22 cellular contexts compared by ENCODE assay signal in genomic region chr6:165702669-165703068, GRCh38. TPM values are rescaled to one million over a fixed set of nuclear protein-coding genes. Genes with fewer than 3 reads are reported as not detected.
DNase-seq lines count a peak whose midpoint lies in the region; ATAC-seq and TF ChIP-seq lines count a peak whose summit lies in the region.
"Had no signal": no experiment of that assay in that cellular context is flagged by ENCODE, and none has a peak within 500 bp of the region (broad histone marks: within the 10 kb centered on the region; RNA-seq: fewer than 3 reads in every experiment).

No MANE protein-coding gene starts in this region.

- H3K9ac ChIP-seq in mesenchymal stem cell (ENCODE audit: low read length) (no peak overlapping the region), smooth muscle cell (ENCODE audit: low read depth) (no peak overlapping the region)
- H3K9ac ChIP-seq: BLaER1 treated with 17β-estradiol and CSF1 and Interleukin-3, amounts not matched to agents 10 nM and 100 nM had no signal

- H3K4me3 Mint-ChIP-seq in stimulated activated naive CD8-positive, alpha-beta T cell treated with anti-CD3 and anti-CD28 coated beads, Interleukin-15, amount 100 ng/mL, for 72 hours, result no peak overlapping the region
- H3K4me3 Mint-ChIP-seq: CD8-positive, alpha-beta memory T cell; HFFc6; IgD-negative memory B cell had no signal

- H3K27me3 ChIP-seq in mesenchymal stem cell (ENCODE audit: control insufficient read depth in 1 of 2, insufficient read depth in 1 of 2, low read length in 2 of 2) (peaks cover 0 to 13% of the 10 kb centered on the region in 2 experiments), smooth muscle cell (ENCODE audit: low read depth) (no peaks in the 10 kb centered on the region)
- H3K27me3 ChIP-seq: BLaER1 treated with 17β-estradiol and CSF1 and Interleukin-3, amounts not matched to agents 10 nM and 100 nM had no signal

- H3K18ac ChIP-seq in mesenchymal stem cell (ENCODE audit: low read depth in 1 of 2, low read length in 2 of 2), result no peak overlapping the region

- no peak overlapping the region for H3K23ac ChIP-seq in mesenchymal stem cell (ENCODE audit: low read length in 2 of 2)

- no peak overlapping the region for H2BK15ac ChIP-seq in mesenchymal stem cell (ENCODE audit: low read depth, poor library complexity, severe bottlenecking)

- ATAC-seq in stimulated activated naive CD8-positive, alpha-beta T cell treated with anti-CD3 and anti-CD28 coated beads, Interleukin-15, amount 100 ng/mL, for 72 hours, result peak; percentile 11
- ATAC-seq in stimulated activated naive CD8-positive, alpha-beta T cell treated with anti-CD3 and anti-CD28 coated beads, Interleukin-15, Interleukin-2, amounts not matched to agents 100 U/mL and 50 U/mL, for 24 hours, result no peak
- ATAC-seq in HG02884 (IDR thresholded peaks at IDR 0.05; ENCODE audit: unreplicated experiment) (no peak), HG02981 (IDR thresholded peaks at IDR 0.05; ENCODE audit: unreplicated experiment) (no peak)
- ATAC-seq: HCT116 had no signal

- no peak for DNase-seq in stimulated activated naive CD8-positive, alpha-beta T cell treated with anti-CD3 and anti-CD28 coated beads, Interleukin-15, amount 100 ng/mL, for 72 hours
- no peak for DNase-seq in stimulated activated naive CD8-positive, alpha-beta T cell treated with anti-CD3 and anti-CD28 coated beads, Interleukin-15, Interleukin-2, amounts not matched to agents 100 U/mL and 50 U/mL, for 24 hours
- DNase-seq in SK-N-DZ (ENCODE audit: low spot score) (peak; percentile 19), mesenchymal stem cell (no peak), G401 (ENCODE audit: low spot score) (no peak), smooth muscle cell (lab: John Stamatoyannopoulos, UW; ENCODE audit: unreplicated experiment) (no peak)
- DNase-seq: 8988T; CD8-positive, alpha-beta memory T cell; COR-L47; DMS153; DMS79; GF-D8; GOT3; H7; HFFc6; KBM-7 had no signal

- no peak overlapping the region for H2BK120ac ChIP-seq in mesenchymal stem cell (ENCODE audit: low read depth, low read length)

- no peak overlapping the region for H4K91ac ChIP-seq in mesenchymal stem cell (ENCODE audit: low read length)

- H3K79me1 ChIP-seq in mesenchymal stem cell (replicated peaks; ENCODE audit: low read length, poor library complexity, severe bottlenecking), result no peaks in the 10 kb centered on the region

- H4K20me1 ChIP-seq in smooth muscle cell (ENCODE audit: low read depth), result no peaks in the 10 kb centered on the region
- H4K20me1 ChIP-seq: BLaER1 treated with 17β-estradiol and CSF1 and Interleukin-3, amounts not matched to agents 10 nM and 100 nM had no signal

- no peaks in the 10 kb centered on the region for H3K79me2 ChIP-seq in smooth muscle cell (ENCODE audit: low read depth)

- no peaks in the 10 kb centered on the region for H3K4me1 Mint-ChIP-seq in stimulated activated naive CD8-positive, alpha-beta T cell treated with anti-CD3 and anti-CD28 coated beads, Interleukin-15, amount 100 ng/mL, for 72 hours
- H3K4me1 Mint-ChIP-seq: CD8-positive, alpha-beta memory T cell; IgD-negative memory B cell had no signal

- H3K4me2 ChIP-seq in mesenchymal stem cell (ENCODE audit: low read length, poor library complexity, severe bottlenecking) (no peak overlapping the region), smooth muscle cell (no peak overlapping the region)
- H3K4me2 ChIP-seq: BLaER1 treated with 17β-estradiol and CSF1 and Interleukin-3, amounts not matched to agents 10 nM and 100 nM had no signal

- H3K36me3 ChIP-seq in mesenchymal stem cell (ENCODE audit: control insufficient read depth in 1 of 2, insufficient read depth in 2 of 2, low read depth in 1 of 2, low read length in 2 of 2), result no peaks in the 10 kb centered on the region
- no peaks in the 10 kb centered on the region for H3K36me3 ChIP-seq in smooth muscle cell (ENCODE audit: low read depth)
- H3K36me3 ChIP-seq: BLaER1 treated with 17β-estradiol and CSF1 and Interleukin-3, amounts not matched to agents 10 nM and 100 nM had no signal

- peaks cover 0 to 4% of the 10 kb centered on the region in 2 donors for H3K9me3 Mint-ChIP-seq in stimulated activated naive CD8-positive, alpha-beta T cell treated with anti-CD3 and anti-CD28 coated beads, Interleukin-15, amount 100 ng/mL, for 72 hours

- in situ Hi-C loops in G401 (cut with HindIII; ENCODE audit: low sequenced_read_pairs), result no loop called here

- H3K27ac Mint-ChIP-seq in stimulated activated naive CD8-positive, alpha-beta T cell treated with anti-CD3 and anti-CD28 coated beads, Interleukin-15, amount 100 ng/mL, for 72 hours, result no peak overlapping the region
- H3K27ac Mint-ChIP-seq: CD8-positive, alpha-beta memory T cell; HFFc6; IgD-negative memory B cell had no signal

- H3K14ac ChIP-seq in mesenchymal stem cell (ENCODE audit: low read length in 2 of 2), result no peak overlapping the region

- no peaks in the 10 kb centered on the region for H3F3A ChIP-seq in smooth muscle cell (ENCODE audit: low read depth)

- no peak overlapping the region for H2BK5ac ChIP-seq in mesenchymal stem cell (ENCODE audit: low read depth, low read length, poor library complexity, severe bottlenecking)

- no peak overlapping the region for H4K8ac ChIP-seq in mesenchymal stem cell (ENCODE audit: low read length)

- H3K27me3 Mint-ChIP-seq in stimulated activated naive CD8-positive, alpha-beta T cell treated with anti-CD3 and anti-CD28 coated beads, Interleukin-15, amount 100 ng/mL, for 72 hours, result no peaks in the 10 kb centered on the region
- H3K27me3 Mint-ChIP-seq: IgD-negative memory B cell had no signal

- TF ChIP-seq CTCF in smooth muscle cell (IDR thresholded peaks at IDR 0.05; ENCODE audit: borderline replicate concordance, insufficient read depth, poor library complexity, severe bottlenecking), result no peak

- no peak overlapping the region for H2BK12ac ChIP-seq in mesenchymal stem cell (ENCODE audit: low read length in 2 of 2)

- 80% methylated on average over 10 of the region's 10 CpGs for WGBS in mesenchymal stem cell
- 80% methylated on average over 10 of the region's 10 CpGs for WGBS in smooth muscle cell (ENCODE audit: low lambda C conversion rate)

- H2AFZ ChIP-seq in mesenchymal stem cell (ENCODE audit: low read depth, low read length) (no peak overlapping the region), smooth muscle cell (ENCODE audit: low read depth) (no peak overlapping the region)

- no peak overlapping the region for H2AK5ac ChIP-seq in mesenchymal stem cell (ENCODE audit: low read length, severe bottlenecking)

- peak overlapping the region; percentile 63 for H3K27ac ChIP-seq in mesenchymal stem cell (ENCODE audit: low read length, poor library complexity, severe bottlenecking)
- H3K27ac ChIP-seq in smooth muscle cell (ENCODE audit: low read depth), result no peak overlapping the region
- H3K27ac ChIP-seq: BLaER1 treated with 17β-estradiol and CSF1 and Interleukin-3, amounts not matched to agents 10 nM and 100 nM; HL-60 had no signal

- H3K4me3 ChIP-seq in mesenchymal stem cell (ENCODE audit: insufficient read depth in 1 of 2, low read depth in 1 of 2, low read length in 2 of 2) (no peak overlapping the region), smooth muscle cell (no peak overlapping the region)
- H3K4me3 ChIP-seq: BLaER1 treated with 17β-estradiol and CSF1 and Interleukin-3, amounts not matched to agents 10 nM and 100 nM had no signal

- no peak overlapping the region for H3K4ac ChIP-seq in mesenchymal stem cell (ENCODE audit: low read depth in 1 of 2, low read length in 2 of 2)

- H3K4me1 ChIP-seq in mesenchymal stem cell (ENCODE audit: control insufficient read depth, insufficient read depth, low read depth, low read length), result peaks cover 17% of the 10 kb centered on the region
- H3K4me1 ChIP-seq in smooth muscle cell (ENCODE audit: low read depth), result no peaks in the 10 kb centered on the region
- H3K4me1 ChIP-seq: BLaER1 treated with 17β-estradiol and CSF1 and Interleukin-3, amounts not matched to agents 10 nM and 100 nM had no signal

- H3K9me3 ChIP-seq in mesenchymal stem cell (ENCODE audit: control insufficient read depth, low read length) (peaks cover 3% of the 10 kb centered on the region), smooth muscle cell (replicated peaks; ENCODE audit: low read depth) (no peaks in the 10 kb centered on the region)

RNA-seq across cellular contexts. Expression of gene PDE10A, which starts 39.6 kb away (rescaled TPM):
- polyA plus RNA-seq in SK-N-DZ (2014; cell fraction: cytosol; rRNA removed), result 8.2 and 10.4 TPM in 2 replicates
- polyA plus RNA-seq in SK-N-DZ (2014; cell fraction: nucleus; rRNA removed), result 15.9 and 19.2 TPM in 2 replicates
- 1.1 TPM for polyA plus RNA-seq in mesenchymal stem cell (2013, experiment 1 of 2)
- 1.1 TPM for polyA plus RNA-seq in mesenchymal stem cell (2013, experiment 2 of 2)
- total RNA-seq in G401 (2014; rRNA removed; shearing (Covaris generic)), result not detected in 2 replicates
- 5.6 and 7.1 TPM in 2 replicates for total RNA-seq in smooth muscle cell
- 0.11 and 2.0 TPM in 2 replicates for polyA plus RNA-seq in smooth muscle cell
- total RNA-seq: CD8-positive, alpha-beta memory T cell had no signal
- polyA plus RNA-seq: CD8-positive, alpha-beta memory T cell; IgD-negative memory B cell had no signal
